13 cellular contexts compared by ENCODE assay signal in the genomic region with DNA sequence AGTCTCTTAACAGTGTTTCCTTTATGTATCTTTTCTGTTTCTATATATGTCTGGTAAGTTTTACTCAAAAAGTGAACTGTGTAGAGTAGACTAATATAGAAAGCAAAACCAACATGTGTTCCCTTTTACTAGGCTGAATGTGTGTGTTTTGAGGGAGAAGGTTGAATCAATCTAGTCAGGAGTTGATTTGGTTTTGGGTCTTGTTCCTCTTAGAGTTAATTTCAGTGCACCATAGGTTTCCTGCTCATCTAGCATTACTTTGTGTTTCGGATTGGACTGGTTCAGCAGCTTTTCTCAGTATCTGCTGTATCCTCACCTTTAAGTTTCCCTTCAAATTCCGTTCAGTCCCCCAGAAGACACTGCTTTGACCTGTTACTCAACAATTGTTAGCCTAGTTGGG. TPM values are rescaled to one million over a fixed set of nuclear protein-coding genes. Genes with fewer than 3 reads are reported as not detected.
A peak's percentile ranks its signal among the peaks of the same experiment; 100 is the strongest.
DNase-seq lines count a peak whose midpoint lies in the region; ATAC-seq lines count a peak whose summit lies in the region.
"Had no signal": no experiment of that assay in that cellular context is flagged by ENCODE, and none has a peak within 500 bp of the region (broad histone marks: within the 10 kb centered on the region; RNA-seq: fewer than 3 reads in every experiment).

No MANE protein-coding gene starts in this region.

- DNase-seq in Ammon's horn (ENCODE audit: low spot score) (peak; percentile 15), MV-4-11 (lab: John Stamatoyannopoulos, UW) (peak; percentile 70), SK-N-DZ (ENCODE audit: low spot score) (no peak), posterior vena cava (ENCODE audit: low spot score) (no peak)
- DNase-seq in activated effector memory CD4-positive, alpha-beta T cell treated with Interleukin-2 at 50 U/mL for 16 hours = no peak
- DNase-seq in stimulated activated CD8-positive, alpha-beta memory T cell treated with anti-CD3 and anti-CD28 coated beads, Interleukin-4, amount 100 ng/mL, for 48 hours = no peak
- DNase-seq: ACHN; activated CD4-positive, CD25-positive, alpha-beta regulatory T cell; NCI-H1694; stimulated activated naive CD4-positive, alpha-beta T cell treated with Interleukin-2 at 50 U/mL for 16 hours had no signal

- ATAC-seq in GM18858 (IDR thresholded peaks at IDR 0.05; ENCODE audit: unreplicated experiment) = peak; percentile 84
- ATAC-seq in HG02571 (IDR thresholded peaks at IDR 0.05; ENCODE audit: unreplicated experiment) = peak; percentile 61

- intact Hi-C loops in posterior vena cava (cut with DNase I) = no loop called here

RNA-seq across cellular contexts. Expression of a gene that starts 52.0 kb away (rescaled TPM):
- not detected in 2 replicates for polyA plus RNA-seq in SK-N-DZ (2014; cell fraction: cytosol; rRNA removed)
- polyA plus RNA-seq in SK-N-DZ (2014; cell fraction: nucleus; rRNA removed) = not detected in 2 replicates
- not detected for total RNA-seq in posterior vena cava
- total RNA-seq: H4 had no signal

RNA-seq across cellular contexts. Expression of a gene that starts 55.3 kb away (rescaled TPM):
- polyA plus RNA-seq in SK-N-DZ (2014; cell fraction: cytosol; rRNA removed) = not detected in 2 replicates
- not detected in 2 replicates for polyA plus RNA-seq in SK-N-DZ (2014; cell fraction: nucleus; rRNA removed)
- total RNA-seq in posterior vena cava = not detected
- total RNA-seq: H4 had no signal

Comparison
In these comparisons a context has a peak if more than half of its experiments do, and no peak if none do; other contexts are left out.
1. DNase-seq: peak in Ammon's horn (single experiment) and MV-4-11 (single experiment); none in SK-N-DZ (single experiment), activated effector memory CD4-positive, alpha-beta T cell treated with Interleukin-2 at 50 U/mL for 16 hours (single experiment), stimulated activated CD8-positive, alpha-beta memory T cell treated with anti-CD3 and anti-CD28 coated beads, Interleukin-4, amount 100 ng/mL, for 48 hours (single experiment) and posterior vena cava (single experiment).